34 cellular contexts compared by ENCODE assay signal in the genomic region with DNA sequence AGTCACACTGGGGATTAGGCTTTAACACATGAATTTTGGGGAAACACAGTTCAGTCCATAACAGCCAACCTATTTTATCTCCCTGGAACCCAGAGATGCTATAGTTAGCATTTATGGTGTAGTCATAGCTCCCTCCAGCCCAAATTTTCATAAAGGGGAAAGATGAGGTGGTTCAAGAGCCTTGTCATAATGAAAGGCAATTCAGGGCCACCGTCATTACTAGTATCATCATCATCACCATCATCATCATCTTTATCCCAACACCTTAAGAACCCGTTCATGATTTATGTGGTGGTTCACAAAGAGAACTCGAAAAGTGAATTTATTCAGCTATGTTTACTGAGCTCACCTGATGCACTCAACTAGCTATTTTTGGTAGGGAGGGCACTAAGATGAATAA.
"Had no signal": no experiment of that assay in that cellular context is flagged by ENCODE, and none has a peak within 500 bp of the region (broad histone marks: within the 10 kb centered on the region; RNA-seq: fewer than 3 reads in every experiment).

No MANE protein-coding gene starts in this region.

- H3K4me3 ChIP-seq: adrenal gland, body of pancreas, esophagus muscularis mucosa, gastrocnemius medialis, heart left ventricle had no signal

- DNase-seq: activated B cell treated with CpG ODN at 0.5 μM for 24 hours; activated CD4-positive, alpha-beta T cell treated with anti-CD3 and anti-CD28 coated beads, Interleukin-2, amount 10 ng/mL, durations not matched to agents 24 days and 14 days; activated CD4-positive, alpha-beta T cell treated with anti-CD3 and anti-CD28 coated beads, Interleukin-2, amount 50 U/mL, for 4 hours; activated CD8-positive, alpha-beta memory T cell treated with anti-CD3 and anti-CD28 coated beads, Interleukin-2, amount 10 ng/mL, durations not matched to agents 7 days and 5 days; activated CD8-positive, alpha-beta memory T cell treated with anti-CD3 and anti-CD28 coated beads, Interleukin-2, amount 50 U/mL, for 4 hours; activated CD8-positive, alpha-beta T cell treated with anti-CD3 and anti-CD28 coated beads, Interleukin-2, amount 10 ng/mL, durations not matched to agents 7 days and 5 days; activated gamma-delta T cell; activated naive CD4-positive, alpha-beta T cell; activated naive CD4-positive, alpha-beta T cell treated with anti-CD3 and anti-CD28 coated beads, Interleukin-2, amount 50 U/mL, for 16 hours; activated naive CD8-positive, alpha-beta T cell treated with anti-CD3 and anti-CD28 coated beads for 36 hours; activated naive CD8-positive, alpha-beta T cell treated with anti-CD3 and anti-CD28 coated beads, Interleukin-2, amount 50 U/mL, for 24 hours; activated T-cell treated with anti-CD3 and anti-CD28 coated beads, Interleukin-2, amount 50 U/mL, for 1 hour; activated T-cell treated with anti-CD3 and anti-CD28 coated beads, Interleukin-2, amount 50 U/mL, for 48 hours; adrenal gland; amygdala; body of pancreas; caudate nucleus; cortex of kidney; dermis blood vessel endothelial cell; effector CD4-positive, alpha-beta T cell; effector memory CD8-positive, alpha-beta T cell; erythroblast; foreskin keratinocyte; gastrocnemius medialis; glutamatergic neuron; heart left ventricle; T-cell; T-helper 17 cell; T1000; WERI-Rb-1 had no signal

- H3K36me3 ChIP-seq: adrenal gland, esophagus muscularis mucosa, gastrocnemius medialis, heart left ventricle, WERI-Rb-1 had no signal

- H3K27ac ChIP-seq: adrenal gland, body of pancreas, esophagus muscularis mucosa, foreskin keratinocyte, gastrocnemius medialis, heart left ventricle, WERI-Rb-1 had no signal

- H3K9me3 ChIP-seq: adrenal gland, body of pancreas, esophagus muscularis mucosa, gastrocnemius medialis, heart left ventricle had no signal

- H3K4me3 Mint-ChIP-seq: activated B cell treated with CpG ODN at 0.5 μM for 24 hours; activated CD4-positive, alpha-beta T cell treated with anti-CD3 and anti-CD28 coated beads, Interleukin-2, amount 10 ng/mL, durations not matched to agents 24 days and 14 days; activated CD8-positive, alpha-beta memory T cell treated with anti-CD3 and anti-CD28 coated beads, Interleukin-2, amount 10 ng/mL, durations not matched to agents 7 days and 5 days; activated CD8-positive, alpha-beta T cell treated with anti-CD3 and anti-CD28 coated beads, Interleukin-2, amount 10 ng/mL, durations not matched to agents 7 days and 5 days; activated naive CD8-positive, alpha-beta T cell treated with anti-CD3 and anti-CD28 coated beads for 36 hours; activated naive CD8-positive, alpha-beta T cell treated with anti-CD3 and anti-CD28 coated beads, Interleukin-2, amount 50 U/mL, for 24 hours; activated T-helper 1 cell treated with anti-CD3 and anti-CD28 coated beads, Interleukin-12 subunit alpha, Interleukin-12 subunit beta, Interleukin-2, Interleukin-4 antibody, amounts not matched to agents 30 ng/mL and 10 ng/mL and 1 ng/mL, durations not matched to agents 14 hours and 24 hours and 36 hours; effector memory CD8-positive, alpha-beta T cell; T-helper 17 cell; T-helper 2 cell treated with Interferon-gamma antibody and Interleukin-4, amounts not matched to agents 5 μg/mL and 100 μg/mL, for 36 hours had no signal

- ATAC-seq: activated CD8-positive, alpha-beta memory T cell treated with anti-CD3 and anti-CD28 coated beads, Interleukin-2, amount 10 ng/mL, durations not matched to agents 7 days and 5 days; activated CD8-positive, alpha-beta T cell treated with anti-CD3 and anti-CD28 coated beads, Interleukin-2, amount 10 ng/mL, durations not matched to agents 7 days and 5 days; activated naive CD8-positive, alpha-beta T cell treated with anti-CD3 and anti-CD28 coated beads, Interleukin-2, amount 50 U/mL, for 24 hours; body of pancreas; effector memory CD8-positive, alpha-beta T cell; foreskin keratinocyte; gastrocnemius medialis; heart left ventricle; T-cell; T-helper 17 cell had no signal

- FAIRE-seq: colon had no signal

- H3K4me1 ChIP-seq: foreskin keratinocyte had no signal

- H3K27ac Mint-ChIP-seq: activated B cell treated with CpG ODN at 0.5 μM for 24 hours; activated CD4-positive, alpha-beta T cell treated with anti-CD3 and anti-CD28 coated beads, Interleukin-2, amount 10 ng/mL, durations not matched to agents 24 days and 14 days; activated CD8-positive, alpha-beta memory T cell treated with anti-CD3 and anti-CD28 coated beads, Interleukin-2, amount 10 ng/mL, durations not matched to agents 7 days and 5 days; activated CD8-positive, alpha-beta T cell treated with anti-CD3 and anti-CD28 coated beads, Interleukin-2, amount 10 ng/mL, durations not matched to agents 7 days and 5 days; activated naive CD8-positive, alpha-beta T cell treated with anti-CD3 and anti-CD28 coated beads for 36 hours; activated naive CD8-positive, alpha-beta T cell treated with anti-CD3 and anti-CD28 coated beads, Interleukin-2, amount 50 U/mL, for 24 hours; activated T-helper 1 cell treated with anti-CD3 and anti-CD28 coated beads, Interleukin-12 subunit alpha, Interleukin-12 subunit beta, Interleukin-2, Interleukin-4 antibody, amounts not matched to agents 30 ng/mL and 10 ng/mL and 1 ng/mL, durations not matched to agents 14 hours and 24 hours and 36 hours; effector memory CD8-positive, alpha-beta T cell; T-cell; T-helper 17 cell; T-helper 2 cell treated with Interferon-gamma antibody and Interleukin-4, amounts not matched to agents 5 μg/mL and 100 μg/mL, for 36 hours had no signal

- H3K27me3 ChIP-seq: adrenal gland, body of pancreas, gastrocnemius medialis had no signal
